ENCODE assay signal across 1 cellular context in the genomic region with DNA sequence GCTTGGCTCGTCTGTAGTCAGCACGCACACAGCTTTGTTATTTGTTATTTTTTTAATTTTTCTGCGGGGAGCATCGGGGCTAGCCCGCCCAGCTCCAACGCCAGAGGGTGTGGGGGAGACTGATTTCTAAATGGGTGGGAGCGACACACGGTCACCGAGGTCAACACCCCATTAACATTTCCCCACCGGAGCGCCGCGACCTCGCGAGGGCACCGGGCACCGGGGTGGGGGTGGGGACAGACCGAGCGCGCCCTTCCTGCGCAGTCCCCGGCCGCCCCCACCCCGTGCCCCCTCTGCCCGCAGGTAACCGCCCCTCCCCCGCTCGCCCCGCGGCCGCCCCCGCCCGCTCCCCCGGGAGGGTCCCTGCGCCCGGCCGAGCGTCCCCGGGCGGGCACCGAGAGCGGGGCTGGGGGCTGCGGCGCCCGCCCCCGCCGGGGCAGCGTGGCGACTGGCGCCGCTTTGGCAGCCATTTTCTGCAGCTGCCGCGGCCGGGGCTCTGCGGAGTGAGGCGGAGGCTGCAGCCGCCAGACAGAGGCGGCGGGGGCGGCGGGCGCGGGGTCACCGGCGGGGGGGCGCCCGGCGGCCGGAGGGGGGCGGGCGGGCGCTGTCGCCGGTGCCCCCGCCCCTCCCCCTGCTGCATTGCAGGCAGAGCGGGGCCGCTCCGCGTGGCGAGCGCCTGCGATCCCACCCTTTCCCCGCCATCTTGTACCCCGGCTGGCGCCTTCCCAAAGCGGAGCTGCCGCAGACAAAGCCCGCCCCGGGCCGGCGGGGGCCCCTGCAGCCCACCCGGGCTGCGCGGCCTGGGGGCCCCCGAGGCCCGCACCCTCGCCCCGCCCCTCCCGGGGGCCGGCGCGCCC.
A peak's percentile ranks its signal among the peaks of the same experiment; 100 is the strongest.
TF ChIP-seq lines count a peak whose summit lies in the region.

No MANE protein-coding gene starts in this region.

TF ChIP-seq in HepG2, 621 proteins besides CTCF, POLR2A, EP300 and RAD21 (continued from another document and continues in another):
- TF ChIP-seq, protein P1, sequence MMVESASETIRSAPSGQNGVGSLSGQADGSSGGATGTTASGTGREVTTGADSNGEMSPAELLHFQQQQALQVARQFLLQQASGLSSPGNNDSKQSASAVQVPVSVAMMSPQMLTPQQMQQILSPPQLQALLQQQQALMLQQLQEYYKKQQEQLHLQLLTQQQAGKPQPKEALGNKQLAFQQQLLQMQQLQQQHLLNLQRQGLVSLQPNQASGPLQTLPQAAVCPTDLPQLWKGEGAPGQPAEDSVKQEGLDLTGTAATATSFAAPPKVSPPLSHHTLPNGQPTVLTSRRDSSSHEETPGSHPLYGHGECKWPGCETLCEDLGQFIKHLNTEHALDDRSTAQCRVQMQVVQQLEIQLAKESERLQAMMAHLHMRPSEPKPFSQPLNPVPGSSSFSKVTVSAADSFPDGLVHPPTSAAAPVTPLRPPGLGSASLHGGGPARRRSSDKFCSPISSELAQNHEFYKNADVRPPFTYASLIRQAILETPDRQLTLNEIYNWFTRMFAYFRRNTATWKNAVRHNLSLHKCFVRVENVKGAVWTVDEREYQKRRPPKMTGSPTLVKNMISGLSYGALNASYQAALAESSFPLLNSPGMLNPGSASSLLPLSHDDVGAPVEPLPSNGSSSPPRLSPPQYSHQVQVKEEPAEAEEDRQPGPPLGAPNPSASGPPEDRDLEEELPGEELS (CRISPR knock-in tag; IDR thresholded peaks at IDR 0.05) = no peak
- TF ChIP-seq ZNF207 (IDR thresholded peaks at IDR 0.05; ENCODE audit: borderline replicate concordance) = no peak
- TF ChIP-seq ZNF75D (CRISPR knock-in tag; IDR thresholded peaks at IDR 0.05; ENCODE audit: borderline replicate concordance) = no peak
- no peak for TF ChIP-seq XRCC5 (optimal IDR thresholded peaks at IDR 0.05; ENCODE audit: low read length)
- TF ChIP-seq KDM1A (CRISPR knock-in tag; IDR thresholded peaks at IDR 0.05) = no peak
- no peak for TF ChIP-seq HNRNPK (IDR thresholded peaks at IDR 0.05; ENCODE audit: low read depth, low read length, poor library complexity, severe bottlenecking)
- TF ChIP-seq, protein P2, sequence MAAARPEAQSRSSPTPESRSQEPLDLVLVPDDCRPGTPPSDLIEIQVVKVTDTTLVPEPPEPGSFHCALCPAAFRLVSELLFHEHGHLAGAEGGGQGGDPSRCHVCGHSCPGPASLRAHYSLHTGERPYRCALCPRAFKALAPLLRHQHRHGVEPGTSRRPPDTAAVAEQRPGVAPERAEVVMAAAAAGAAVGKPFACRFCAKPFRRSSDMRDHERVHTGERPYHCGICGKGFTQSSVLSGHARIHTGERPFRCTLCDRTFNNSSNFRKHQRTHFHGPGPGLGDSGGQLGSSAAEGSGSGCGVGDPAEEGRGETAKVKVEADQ (CRISPR knock-in tag; IDR thresholded peaks at IDR 0.05; ENCODE audit: borderline replicate concordance) = no peak
- TF ChIP-seq, protein P3, sequence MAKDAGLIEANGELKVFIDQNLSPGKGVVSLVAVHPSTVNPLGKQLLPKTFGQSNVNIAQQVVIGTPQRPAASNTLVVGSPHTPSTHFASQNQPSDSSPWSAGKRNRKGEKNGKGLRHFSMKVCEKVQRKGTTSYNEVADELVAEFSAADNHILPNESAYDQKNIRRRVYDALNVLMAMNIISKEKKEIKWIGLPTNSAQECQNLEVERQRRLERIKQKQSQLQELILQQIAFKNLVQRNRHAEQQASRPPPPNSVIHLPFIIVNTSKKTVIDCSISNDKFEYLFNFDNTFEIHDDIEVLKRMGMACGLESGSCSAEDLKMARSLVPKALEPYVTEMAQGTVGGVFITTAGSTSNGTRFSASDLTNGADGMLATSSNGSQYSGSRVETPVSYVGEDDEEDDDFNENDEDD (CRISPR knock-in tag; IDR thresholded peaks at IDR 0.05; ENCODE audit: borderline replicate concordance) = peak; percentile 56; the same call in 1 of the 2 replicates
- TF ChIP-seq, protein P4, sequence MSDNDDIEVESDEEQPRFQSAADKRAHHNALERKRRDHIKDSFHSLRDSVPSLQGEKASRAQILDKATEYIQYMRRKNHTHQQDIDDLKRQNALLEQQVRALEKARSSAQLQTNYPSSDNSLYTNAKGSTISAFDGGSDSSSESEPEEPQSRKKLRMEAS (IDR thresholded peaks at IDR 0.05) = peak; percentile 76
- no peak for TF ChIP-seq ZNF777 (CRISPR knock-in tag; IDR thresholded peaks at IDR 0.05)
- TF ChIP-seq ZFP36L2 (CRISPR knock-in tag; IDR thresholded peaks at IDR 0.05) = no peak
- TF ChIP-seq ATF7 (IDR thresholded peaks at IDR 0.05) = no peak
- TF ChIP-seq ATF7 (CRISPR knock-in tag; IDR thresholded peaks at IDR 0.05) = no peak
- TF ChIP-seq ZNF138 (CRISPR knock-in tag; IDR thresholded peaks at IDR 0.05; ENCODE audit: low read depth) = no peak
- no peak for TF ChIP-seq MAFK (conservative IDR thresholded peaks at IDR 0.05 in 1 of 2, IDR thresholded peaks at IDR 0.05 in 1 of 2; ENCODE audit: low read length in 2 of 2)
- TF ChIP-seq ZNF430 (CRISPR knock-in tag; IDR thresholded peaks at IDR 0.05) = peak; percentile 31; the same call in 1 of the 2 replicates
- no peak for TF ChIP-seq ZNF781 (CRISPR knock-in tag; IDR thresholded peaks at IDR 0.05; ENCODE audit: borderline replicate concordance, not compliant biosample characterization)
- no peak for TF ChIP-seq ZNF782 (CRISPR knock-in tag; IDR thresholded peaks at IDR 0.05; ENCODE audit: borderline replicate concordance)
- 0 out of 2 replicates have a peak, but pooled peaks have one; percentile 9 for TF ChIP-seq HOXA3 (CRISPR knock-in tag; IDR thresholded peaks at IDR 0.05)
- no peak for TF ChIP-seq ZSCAN22 (CRISPR knock-in tag; IDR thresholded peaks at IDR 0.05)
- TF ChIP-seq, protein P5, sequence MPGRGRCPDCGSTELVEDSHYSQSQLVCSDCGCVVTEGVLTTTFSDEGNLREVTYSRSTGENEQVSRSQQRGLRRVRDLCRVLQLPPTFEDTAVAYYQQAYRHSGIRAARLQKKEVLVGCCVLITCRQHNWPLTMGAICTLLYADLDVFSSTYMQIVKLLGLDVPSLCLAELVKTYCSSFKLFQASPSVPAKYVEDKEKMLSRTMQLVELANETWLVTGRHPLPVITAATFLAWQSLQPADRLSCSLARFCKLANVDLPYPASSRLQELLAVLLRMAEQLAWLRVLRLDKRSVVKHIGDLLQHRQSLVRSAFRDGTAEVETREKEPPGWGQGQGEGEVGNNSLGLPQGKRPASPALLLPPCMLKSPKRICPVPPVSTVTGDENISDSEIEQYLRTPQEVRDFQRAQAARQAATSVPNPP (CRISPR knock-in tag; IDR thresholded peaks at IDR 0.05) = no peak
- TF ChIP-seq ZNF230 (CRISPR knock-in tag; IDR thresholded peaks at IDR 0.05) = no peak
- no peak for TF ChIP-seq ZNF10 (CRISPR knock-in tag; IDR thresholded peaks at IDR 0.05; ENCODE audit: borderline replicate concordance, low read depth)
- TF ChIP-seq, protein P6, sequence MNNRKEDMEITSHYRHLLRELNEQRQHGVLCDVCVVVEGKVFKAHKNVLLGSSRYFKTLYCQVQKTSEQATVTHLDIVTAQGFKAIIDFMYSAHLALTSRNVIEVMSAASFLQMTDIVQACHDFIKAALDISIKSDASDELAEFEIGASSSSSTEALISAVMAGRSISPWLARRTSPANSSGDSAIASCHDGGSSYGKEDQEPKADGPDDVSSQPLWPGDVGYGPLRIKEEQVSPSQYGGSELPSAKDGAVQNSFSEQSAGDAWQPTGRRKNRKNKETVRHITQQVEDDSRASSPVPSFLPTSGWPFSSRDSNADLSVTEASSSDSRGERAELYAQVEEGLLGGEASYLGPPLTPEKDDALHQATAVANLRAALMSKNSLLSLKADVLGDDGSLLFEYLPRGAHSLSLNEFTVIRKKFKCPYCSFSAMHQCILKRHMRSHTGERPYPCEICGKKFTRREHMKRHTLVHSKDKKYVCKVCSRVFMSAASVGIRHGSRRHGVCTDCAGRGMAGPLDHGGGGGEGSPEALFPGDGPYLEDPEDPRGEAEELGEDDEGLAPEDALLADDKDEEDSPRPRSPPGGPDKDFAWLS (CRISPR knock-in tag; IDR thresholded peaks at IDR 0.05; ENCODE audit: borderline replicate concordance) = no peak
- TF ChIP-seq, protein P7, sequence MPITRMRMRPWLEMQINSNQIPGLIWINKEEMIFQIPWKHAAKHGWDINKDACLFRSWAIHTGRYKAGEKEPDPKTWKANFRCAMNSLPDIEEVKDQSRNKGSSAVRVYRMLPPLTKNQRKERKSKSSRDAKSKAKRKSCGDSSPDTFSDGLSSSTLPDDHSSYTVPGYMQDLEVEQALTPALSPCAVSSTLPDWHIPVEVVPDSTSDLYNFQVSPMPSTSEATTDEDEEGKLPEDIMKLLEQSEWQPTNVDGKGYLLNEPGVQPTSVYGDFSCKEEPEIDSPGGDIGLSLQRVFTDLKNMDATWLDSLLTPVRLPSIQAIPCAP (CRISPR knock-in tag; IDR thresholded peaks at IDR 0.05; ENCODE audit: low read depth) = no peak
- TF ChIP-seq, protein P8, sequence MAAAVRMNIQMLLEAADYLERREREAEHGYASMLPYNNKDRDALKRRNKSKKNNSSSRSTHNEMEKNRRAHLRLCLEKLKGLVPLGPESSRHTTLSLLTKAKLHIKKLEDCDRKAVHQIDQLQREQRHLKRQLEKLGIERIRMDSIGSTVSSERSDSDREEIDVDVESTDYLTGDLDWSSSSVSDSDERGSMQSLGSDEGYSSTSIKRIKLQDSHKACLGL (CRISPR knock-in tag; IDR thresholded peaks at IDR 0.05) = no peak
- TF ChIP-seq HDAC6 (IDR thresholded peaks at IDR 0.05; ENCODE audit: low read depth, low read length) = no peak
- TF ChIP-seq FOXO1 (CRISPR knock-in tag; IDR thresholded peaks at IDR 0.05) = 0 out of 2 replicates have a peak, but pooled peaks have one; percentile 17
- no peak for TF ChIP-seq ZNF550 (CRISPR knock-in tag; IDR thresholded peaks at IDR 0.05; ENCODE audit: borderline replicate concordance)
- no peak for TF ChIP-seq ZSCAN21 (CRISPR knock-in tag; IDR thresholded peaks at IDR 0.05; ENCODE audit: borderline replicate concordance)
- TF ChIP-seq, protein P9, sequence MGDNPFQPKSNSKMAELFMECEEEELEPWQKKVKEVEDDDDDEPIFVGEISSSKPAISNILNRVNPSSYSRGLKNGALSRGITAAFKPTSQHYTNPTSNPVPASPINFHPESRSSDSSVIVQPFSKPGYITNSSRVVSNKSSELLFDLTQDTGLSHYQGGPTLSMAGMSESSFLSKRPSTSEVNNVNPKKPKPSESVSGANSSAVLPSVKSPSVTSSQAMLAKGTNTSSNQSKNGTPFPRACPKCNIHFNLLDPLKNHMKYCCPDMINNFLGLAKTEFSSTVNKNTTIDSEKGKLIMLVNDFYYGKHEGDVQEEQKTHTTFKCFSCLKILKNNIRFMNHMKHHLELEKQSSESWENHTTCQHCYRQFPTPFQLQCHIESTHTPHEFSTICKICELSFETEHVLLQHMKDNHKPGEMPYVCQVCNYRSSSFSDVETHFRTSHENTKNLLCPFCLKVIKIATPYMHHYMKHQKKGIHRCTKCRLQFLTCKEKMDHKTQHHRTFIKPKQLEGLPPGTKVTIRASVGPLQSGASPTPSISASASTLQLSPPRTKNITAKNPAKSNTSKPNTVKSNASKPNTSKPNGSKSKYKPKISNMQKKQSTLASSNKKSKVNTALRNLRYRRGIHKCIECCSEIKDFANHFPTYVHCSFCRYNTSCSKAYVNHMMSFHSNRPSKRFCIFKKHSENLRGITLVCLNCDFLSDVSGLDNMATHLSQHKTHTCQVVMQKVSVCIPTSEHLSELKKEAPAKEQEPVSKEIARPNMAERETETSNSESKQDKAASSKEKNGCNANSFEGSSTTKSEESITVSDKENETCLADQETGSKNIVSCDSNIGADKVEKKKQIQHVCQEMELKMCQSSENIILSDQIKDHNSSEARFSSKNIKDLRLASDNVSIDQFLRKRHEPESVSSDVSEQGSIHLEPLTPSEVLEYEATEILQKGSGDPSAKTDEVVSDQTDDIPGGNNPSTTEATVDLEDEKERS (CRISPR knock-in tag; IDR thresholded peaks at IDR 0.05) = no peak
- no peak for TF ChIP-seq ETV5 (CRISPR knock-in tag; IDR thresholded peaks at IDR 0.05; ENCODE audit: borderline replicate concordance)
- 0 out of 2 replicates have a peak, but pooled peaks have one; percentile 18 for TF ChIP-seq ZSCAN12 (CRISPR knock-in tag; IDR thresholded peaks at IDR 0.05)
- no peak for TF ChIP-seq ZNF329 (CRISPR knock-in tag; IDR thresholded peaks at IDR 0.05; ENCODE audit: low read depth)
- TF ChIP-seq ZNF674 (CRISPR knock-in tag; IDR thresholded peaks at IDR 0.05; ENCODE audit: low read depth) = no peak
- TF ChIP-seq, protein P10, sequence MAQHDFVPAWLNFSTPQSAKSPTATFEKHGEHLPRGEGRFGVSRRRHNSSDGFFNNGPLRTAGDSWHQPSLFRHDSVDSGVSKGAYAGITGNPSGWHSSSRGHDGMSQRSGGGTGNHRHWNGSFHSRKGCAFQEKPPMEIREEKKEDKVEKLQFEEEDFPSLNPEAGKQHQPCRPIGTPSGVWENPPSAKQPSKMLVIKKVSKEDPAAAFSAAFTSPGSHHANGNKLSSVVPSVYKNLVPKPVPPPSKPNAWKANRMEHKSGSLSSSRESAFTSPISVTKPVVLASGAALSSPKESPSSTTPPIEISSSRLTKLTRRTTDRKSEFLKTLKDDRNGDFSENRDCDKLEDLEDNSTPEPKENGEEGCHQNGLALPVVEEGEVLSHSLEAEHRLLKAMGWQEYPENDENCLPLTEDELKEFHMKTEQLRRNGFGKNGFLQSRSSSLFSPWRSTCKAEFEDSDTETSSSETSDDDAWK (CRISPR knock-in tag; IDR thresholded peaks at IDR 0.05) = no peak
- TF ChIP-seq GATAD2A (CRISPR knock-in tag; IDR thresholded peaks at IDR 0.05) = no peak
- TF ChIP-seq, protein P11, sequence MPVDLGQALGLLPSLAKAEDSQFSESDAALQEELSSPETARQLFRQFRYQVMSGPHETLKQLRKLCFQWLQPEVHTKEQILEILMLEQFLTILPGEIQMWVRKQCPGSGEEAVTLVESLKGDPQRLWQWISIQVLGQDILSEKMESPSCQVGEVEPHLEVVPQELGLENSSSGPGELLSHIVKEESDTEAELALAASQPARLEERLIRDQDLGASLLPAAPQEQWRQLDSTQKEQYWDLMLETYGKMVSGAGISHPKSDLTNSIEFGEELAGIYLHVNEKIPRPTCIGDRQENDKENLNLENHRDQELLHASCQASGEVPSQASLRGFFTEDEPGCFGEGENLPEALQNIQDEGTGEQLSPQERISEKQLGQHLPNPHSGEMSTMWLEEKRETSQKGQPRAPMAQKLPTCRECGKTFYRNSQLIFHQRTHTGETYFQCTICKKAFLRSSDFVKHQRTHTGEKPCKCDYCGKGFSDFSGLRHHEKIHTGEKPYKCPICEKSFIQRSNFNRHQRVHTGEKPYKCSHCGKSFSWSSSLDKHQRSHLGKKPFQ (CRISPR knock-in tag; IDR thresholded peaks at IDR 0.05; ENCODE audit: insufficient replicate concordance) = no peak
- peak; percentile 39; the same call in 1 of the 2 replicates for TF ChIP-seq ARNT2 (CRISPR knock-in tag; IDR thresholded peaks at IDR 0.05; ENCODE audit: low read depth)
- no peak for TF ChIP-seq ZFY (CRISPR knock-in tag; IDR thresholded peaks at IDR 0.05)
- TF ChIP-seq, protein P12, sequence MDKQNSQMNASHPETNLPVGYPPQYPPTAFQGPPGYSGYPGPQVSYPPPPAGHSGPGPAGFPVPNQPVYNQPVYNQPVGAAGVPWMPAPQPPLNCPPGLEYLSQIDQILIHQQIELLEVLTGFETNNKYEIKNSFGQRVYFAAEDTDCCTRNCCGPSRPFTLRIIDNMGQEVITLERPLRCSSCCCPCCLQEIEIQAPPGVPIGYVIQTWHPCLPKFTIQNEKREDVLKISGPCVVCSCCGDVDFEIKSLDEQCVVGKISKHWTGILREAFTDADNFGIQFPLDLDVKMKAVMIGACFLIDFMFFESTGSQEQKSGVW (CRISPR knock-in tag; IDR thresholded peaks at IDR 0.05; ENCODE audit: borderline replicate concordance) = no peak
- no peak for TF ChIP-seq FOXK2 (IDR thresholded peaks at IDR 0.05)
- no peak for TF ChIP-seq FOSL2 (CRISPR knock-in tag; IDR thresholded peaks at IDR 0.05)
- TF ChIP-seq ZNF619 (CRISPR knock-in tag; IDR thresholded peaks at IDR 0.05) = no peak
- TF ChIP-seq, protein P13, sequence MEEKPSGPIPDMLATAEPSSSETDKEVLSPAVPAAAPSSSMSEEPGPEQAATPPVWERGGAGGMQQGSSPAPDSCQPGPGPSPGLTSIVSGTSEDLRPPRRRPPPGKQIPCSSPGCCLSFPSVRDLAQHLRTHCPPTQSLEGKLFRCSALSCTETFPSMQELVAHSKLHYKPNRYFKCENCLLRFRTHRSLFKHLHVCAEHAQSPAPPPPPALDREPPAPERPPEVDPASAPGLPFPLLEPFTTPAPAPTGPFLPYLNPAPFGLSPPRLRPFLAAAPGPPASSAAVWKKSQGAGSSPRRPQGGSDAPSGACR (CRISPR knock-in tag; IDR thresholded peaks at IDR 0.05) = no peak
